ENCODE assay signal across 30 cellular contexts in genomic region chr5:96640696-96641095, GRCh38.
"Had no signal": no experiment of that assay in that cellular context is flagged by ENCODE, and none has a peak within 500 bp of the region (broad histone marks: within the 10 kb centered on the region; RNA-seq: fewer than 3 reads in every experiment).

No MANE protein-coding gene starts in this region.

- H3K27me3 ChIP-seq: brain microvascular endothelial cell had no signal

- H3K36me3 ChIP-seq: brain microvascular endothelial cell had no signal

- ATAC-seq: activated naive CD8-positive, alpha-beta T cell treated with anti-CD3 and anti-CD28 coated beads, Interleukin-2, amount 50 U/mL, for 24 hours; activated T-cell treated with anti-CD3 and anti-CD28 coated beads, Interleukin-2, amount 50 U/mL, for 4 hours had no signal

- DNase-seq: activated B cell treated with CpG ODN at 0.5 μM for 24 hours; activated CD4-positive, alpha-beta memory T cell treated with anti-CD3 and anti-CD28 coated beads for 36 hours; activated CD4-positive, alpha-beta T cell treated with anti-CD3 and anti-CD28 coated beads for 4 hours; activated CD4-positive, alpha-beta T cell treated with anti-CD3 and anti-CD28 coated beads, Interleukin-2, amount 50 U/mL, for 1 hour; activated CD4-positive, CD25-positive, alpha-beta regulatory T cell treated with anti-CD3 and anti-CD28 coated beads, Interleukin-2, amount 50 U/mL, for 72 hours; activated CD8-positive, alpha-beta memory T cell treated with anti-CD3 and anti-CD28 coated beads, Interleukin-2, amount 50 U/mL, for 4 hours; activated gamma-delta T cell treated with Interleukin-2 at 50 U/mL for 16 hours; activated naive CD4-positive, alpha-beta T cell treated with anti-CD3 and anti-CD28 coated beads, Interleukin-2, amount 10 ng/mL, durations not matched to agents 7 days and 5 days; activated naive CD8-positive, alpha-beta T cell treated with anti-CD3 and anti-CD28 coated beads, Interleukin-2, amount 50 U/mL, for 24 hours; activated T-cell treated with anti-CD3 and anti-CD28 coated beads for 4 hours; activated T-cell treated with anti-CD3 and anti-CD28 coated beads, Interleukin-2, amount 50 U/mL, for 4 hours; anterior cingulate cortex; brain microvascular endothelial cell; central memory CD4-positive, alpha-beta T cell; NCI-H1092 treated with DMSO at 0.1 percent for 48 hours; NCI-H1417; NCI-H146; NCI-H187; NCI-H2029 treated with DMSO at 0.1 percent for 48 hours; NCI-H2107; NCI-H510A; NCI-H526; NCI-H774; Right ventricle myocardium superior; SW 1271; T-helper 1 cell; T-helper 2 cell; T-helper 9 cell had no signal

- H3K27ac ChIP-seq: brain microvascular endothelial cell, RWPE1, VCaP had no signal
